ENCODE assay signal across 27 cellular contexts in the genomic region with DNA sequence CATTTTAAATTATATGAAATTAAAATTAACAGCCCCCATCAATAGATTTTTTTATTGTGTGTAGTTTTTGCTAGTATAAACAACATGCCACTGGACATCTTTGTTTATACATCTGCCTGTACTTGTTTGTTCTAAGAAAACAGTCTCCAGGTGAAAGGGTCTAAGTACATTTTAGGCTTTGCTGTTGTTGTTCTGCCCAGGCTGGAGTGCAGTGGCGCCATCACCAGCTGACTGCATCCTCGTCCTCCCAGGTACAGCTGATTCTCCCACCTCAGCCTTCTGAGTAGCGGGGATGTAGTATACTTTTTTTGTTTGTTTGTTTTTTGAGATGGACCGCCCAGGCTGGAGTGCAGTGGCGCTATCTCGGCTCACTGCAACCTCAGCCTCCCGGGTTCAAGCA.
"Had no signal": no experiment of that assay in that cellular context is flagged by ENCODE, and none has a peak within 500 bp of the region (broad histone marks: within the 10 kb centered on the region; RNA-seq: fewer than 3 reads in every experiment).

No MANE protein-coding gene starts in this region.

- DNase-seq: activated CD4-positive, alpha-beta T cell treated with anti-CD3 and anti-CD28 coated beads for 36 hours; activated CD4-positive, alpha-beta T cell treated with anti-CD3 and anti-CD28 coated beads, Interleukin-2, amount 50 U/mL, for 48 hours; activated CD4-positive, CD25-positive, alpha-beta regulatory T cell; activated CD8-positive, alpha-beta memory T cell treated with anti-CD3 and anti-CD28 coated beads for 24 hours; activated effector memory CD4-positive, alpha-beta T cell treated with Interleukin-2 at 50 U/mL for 16 hours; activated naive CD4-positive, alpha-beta T cell treated with Interleukin-2 at 50 U/mL for 16 hours; cerebellar nuclear complex; colonic mucosa; effector CD8-positive, alpha-beta T cell; erythroblast; hypothalamus; immature natural killer cell; kidney; left colon; naive thymus-derived CD4-positive, alpha-beta T cell; pancreas; retina; stimulated activated CD4-positive, alpha-beta T cell treated with anti-CD3 and anti-CD28 coated beads, Interleukin-4, amount 100 ng/mL, for 24 hours; uterus had no signal

- ATAC-seq: activated CD4-positive, alpha-beta T cell treated with anti-CD3 and anti-CD28 coated beads for 36 hours; gastroesophageal sphincter; left colon; naive thymus-derived CD4-positive, alpha-beta T cell; pancreas; sciatic nerve; stimulated activated effector memory CD8-positive, alpha-beta T cell treated with anti-CD3 and anti-CD28 coated beads, Interleukin-12 subunit alpha, Interleukin-12 subunit beta, amount 100 ng/mL, for 72 hours had no signal

- H3K27me3 Mint-ChIP-seq: activated CD4-positive, alpha-beta T cell treated with anti-CD3 and anti-CD28 coated beads for 36 hours; activated naive CD8-positive, alpha-beta T cell; naive thymus-derived CD4-positive, alpha-beta T cell; stimulated activated naive CD8-positive, alpha-beta T cell treated with anti-CD3 and anti-CD28 coated beads, Interleukin-15, Interleukin-2, amounts not matched to agents 100 ng/mL and 50 ng/mL, for 24 hours; type B pancreatic cell had no signal

- H3K9me3 Mint-ChIP-seq: brain; immature natural killer cell; mesothelial cell of epicardium; naive thymus-derived CD4-positive, alpha-beta T cell; stimulated activated effector memory CD8-positive, alpha-beta T cell treated with anti-CD3 and anti-CD28 coated beads, Interleukin-12 subunit alpha, Interleukin-12 subunit beta, amount 100 ng/mL, for 72 hours; stimulated activated naive CD8-positive, alpha-beta T cell treated with anti-CD3 and anti-CD28 coated beads, Interleukin-15, Interleukin-2, amounts not matched to agents 100 ng/mL and 50 ng/mL, for 24 hours; type B pancreatic cell had no signal

- H3K4me3 Mint-ChIP-seq: activated CD4-positive, alpha-beta T cell treated with anti-CD3 and anti-CD28 coated beads for 36 hours; activated naive CD8-positive, alpha-beta T cell; brain; immature natural killer cell; mesothelial cell of epicardium; naive thymus-derived CD4-positive, alpha-beta T cell; stimulated activated effector memory CD8-positive, alpha-beta T cell treated with anti-CD3 and anti-CD28 coated beads, Interleukin-12 subunit alpha, Interleukin-12 subunit beta, amount 100 ng/mL, for 72 hours; stimulated activated naive CD8-positive, alpha-beta T cell treated with anti-CD3 and anti-CD28 coated beads, Interleukin-15, Interleukin-2, amounts not matched to agents 100 ng/mL and 50 ng/mL, for 24 hours; type B pancreatic cell had no signal

- H3K4me1 Mint-ChIP-seq: activated CD4-positive, alpha-beta T cell treated with anti-CD3 and anti-CD28 coated beads for 36 hours; brain; immature natural killer cell; stimulated activated effector memory CD8-positive, alpha-beta T cell treated with anti-CD3 and anti-CD28 coated beads, Interleukin-12 subunit alpha, Interleukin-12 subunit beta, amount 100 ng/mL, for 72 hours had no signal

- H3K27ac Mint-ChIP-seq: activated CD4-positive, alpha-beta T cell treated with anti-CD3 and anti-CD28 coated beads for 36 hours; activated naive CD8-positive, alpha-beta T cell; brain; mesothelial cell of epicardium; naive thymus-derived CD4-positive, alpha-beta T cell; stimulated activated effector memory CD8-positive, alpha-beta T cell treated with anti-CD3 and anti-CD28 coated beads, Interleukin-12 subunit alpha, Interleukin-12 subunit beta, amount 100 ng/mL, for 72 hours; stimulated activated naive CD8-positive, alpha-beta T cell treated with anti-CD3 and anti-CD28 coated beads, Interleukin-15, Interleukin-2, amounts not matched to agents 100 ng/mL and 50 ng/mL, for 24 hours; type B pancreatic cell had no signal
